15 cellular contexts compared by ENCODE assay signal in the genomic region with DNA sequence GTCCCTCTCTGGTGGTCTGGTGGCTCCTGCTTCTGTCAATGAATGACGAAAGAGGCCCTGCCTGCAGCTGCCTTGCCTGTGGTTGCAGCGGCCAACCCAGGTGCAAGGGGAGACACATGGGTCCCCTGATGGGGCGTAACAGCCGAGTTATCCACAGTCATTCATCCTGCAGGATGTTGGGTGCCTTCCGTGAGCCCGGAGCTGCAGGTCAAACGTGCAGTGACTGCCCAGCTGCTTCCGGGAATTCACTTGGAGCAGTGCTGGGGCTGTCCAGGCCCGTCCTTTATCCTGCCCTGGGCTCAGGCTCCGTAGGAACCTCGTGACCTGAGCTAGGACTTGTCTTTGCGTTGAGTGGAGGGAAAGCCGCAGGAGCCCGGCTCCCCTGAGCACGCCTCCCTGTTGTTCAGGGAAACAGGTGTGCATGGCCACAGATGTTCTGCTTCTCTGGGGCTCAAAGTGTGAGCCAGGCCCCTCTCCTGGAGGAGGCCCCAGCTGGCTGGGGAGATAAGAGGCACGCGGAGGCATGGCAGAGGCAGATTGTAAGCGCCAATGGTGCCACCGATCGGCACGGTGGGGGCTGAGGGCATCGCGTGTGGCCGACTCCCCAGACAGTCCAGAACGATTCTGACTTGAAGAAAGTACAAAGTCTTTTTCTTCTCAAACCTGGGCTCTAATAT.
A peak's percentile ranks its signal among the peaks of the same experiment; 100 is the strongest.
DNase-seq lines count a peak whose midpoint lies in the region; ATAC-seq, FAIRE-seq and TF ChIP-seq lines count a peak whose summit lies in the region.
"Had no signal": no experiment of that assay in that cellular context is flagged by ENCODE, and none has a peak within 500 bp of the region (broad histone marks: within the 10 kb centered on the region; RNA-seq: fewer than 3 reads in every experiment).

No MANE protein-coding gene starts in this region.

- CTCF ChIA-PET in HepG2 (lab: Yijun Ruan, JAX; ENCODE audit: low intra/inter-chr PET ratio, low total read pairs) = no interaction called here

- H3K27ac ChIP-seq in liver (ENCODE audit: low read depth in 1 of 2, low read length in 2 of 2) = no peak overlapping the region
- no peak overlapping the region for H3K27ac ChIP-seq in HepG2 (ENCODE audit: extremely low read length, insufficient read depth, low read length)
- H3K27ac ChIP-seq in adrenal gland = no peak overlapping the region
- no peak overlapping the region for H3K27ac ChIP-seq in kidney (ENCODE audit: low read depth in 2 of 2, low read length in 2 of 2)
- H3K27ac ChIP-seq in gastrocnemius medialis = no peak overlapping the region

- no peaks in the 10 kb centered on the region for H3K79me2 ChIP-seq in HepG2 (ENCODE audit: insufficient read depth, low read length)

- H3K9me3 ChIP-seq in liver (ENCODE audit: control insufficient read depth in 4 of 4, low read length in 3 of 4) = no peaks in the 10 kb centered on the region
- peaks cover 7% of the 10 kb centered on the region; the same call in 1 of the 2 replicates for H3K9me3 ChIP-seq in HepG2 (ENCODE audit: low read length)
- no peaks in the 10 kb centered on the region for H3K9me3 ChIP-seq in adrenal gland (replicated peaks in 1 of 3)
- no peaks in the 10 kb centered on the region for H3K9me3 ChIP-seq in kidney (ENCODE audit: control insufficient read depth in 1 of 2, low read length in 2 of 2)
- no peaks in the 10 kb centered on the region for H3K9me3 ChIP-seq in gastrocnemius medialis

- H3K27me3 ChIP-seq in liver (ENCODE audit: control insufficient read depth in 4 of 4, insufficient read depth in 4 of 4, low read length in 3 of 4) = no peaks in the 10 kb centered on the region
- peaks cover 3 to 48% of the 10 kb centered on the region in 2 experiments for H3K27me3 ChIP-seq in HepG2 (ENCODE audit: control insufficient read depth in 1 of 2, insufficient read depth in 2 of 2, low read length in 2 of 2)
- H3K27me3 ChIP-seq in adrenal gland = no peaks in the 10 kb centered on the region
- H3K27me3 ChIP-seq in gastrocnemius medialis = peaks cover 0 to 2% (median 0%) of the 10 kb centered on the region in 3 donors

- H3K4me2 ChIP-seq in HepG2 (ENCODE audit: low read depth, low read length) = no peak overlapping the region

- TF ChIP-seq CTCF in liver (IDR thresholded peaks at IDR 0.05; ENCODE audit: low read depth, low read length, missing input control) (no peak), HepG2 (CRISPR knock-in tag; IDR thresholded peaks at IDR 0.05) (no peak), adrenal gland (IDR thresholded peaks at IDR 0.05) (no peak), kidney (IDR thresholded peaks at IDR 0.05; ENCODE audit: borderline replicate concordance, extremely low read depth, insufficient read depth) (no peak), gastrocnemius medialis (IDR thresholded peaks at IDR 0.05 in 4 of 5, conservative IDR thresholded peaks at IDR 0.05 in 1 of 5) (no peak)

- WGBS in liver = 82% methylated on average over 25 of the region's 25 CpGs
- WGBS in HepG2 (ENCODE audit: low lambda C conversion rate) = 34% methylated on average over 8 of the region's 25 CpGs
- WGBS in adrenal gland, 4 donors = 58 to 73% (median 70%) methylated on average over 18 to 25 of the region's 25 CpGs

- BruUV-seq in HepG2 (replicated peaks; lab: Mats Ljungman, UMichigan) = no TSS peak

- TF ChIP-seq POLR2A in HepG2 (IDR thresholded peaks at IDR 0.05; ENCODE audit: insufficient read depth in 1 of 2, low read depth in 2 of 2, low read length in 2 of 2) (no peak), adrenal gland (IDR thresholded peaks at IDR 0.05) (no peak), gastrocnemius medialis (IDR thresholded peaks at IDR 0.05) (no peak)

- POLR2A ChIA-PET in HepG2 (lab: Yijun Ruan, JAX) = no interaction called here

- H3K4me3 ChIP-seq in liver (ENCODE audit: low read depth in 1 of 3, low read length in 3 of 3) (no peak overlapping the region), HepG2 (replicated peaks in 1 of 3; ENCODE audit: insufficient read depth in 1 of 3, low read depth in 2 of 3, low read length in 3 of 3) (no peak overlapping the region), adrenal gland (no peak overlapping the region), kidney (ENCODE audit: low read length in 2 of 2) (no peak overlapping the region), gastrocnemius medialis (no peak overlapping the region)

- peaks cover 3% of the 10 kb centered on the region; the same call in 1 of the 2 replicates for H4K20me1 ChIP-seq in HepG2 (ENCODE audit: insufficient read depth, low read length)

- no peak for DNase-seq in HepG2 (ENCODE audit: low spot score)
- DNase-seq in adrenal gland = peak in 5 of 7 donors; percentile 10 to 61 (median 36)
- peak; percentile 52 for DNase-seq in kidney
- DNase-seq in NCI-H526 treated with DMSO at 0.1 percent for 48 hours (lab: John Stamatoyannopoulos, UW) = no peak
- no peak for DNase-seq in gastrocnemius medialis
- no peak for DNase-seq in NCI-H2196 (lab: John Stamatoyannopoulos, UW; ENCODE audit: unreplicated experiment)
- DNase-seq: EL, GOT3, KG1, NCI-H1436, NCI-H2081, NCI-H345, NCI-H82, PC-3 had no signal

- no peak overlapping the region for H3K9ac ChIP-seq in liver (ENCODE audit: low read depth in 1 of 2, low read length in 2 of 2)
- H3K9ac ChIP-seq in HepG2 (ENCODE audit: insufficient read depth, low read depth, low read length) = no peak overlapping the region
- no peak overlapping the region for H3K9ac ChIP-seq in kidney (ENCODE audit: low read length in 2 of 2)

- no peak for FAIRE-seq in HepG2 (lab: Jason Lieb, UNC)
- FAIRE-seq in kidney (lab: Jason Lieb, UNC) = no peak

- no peak for TF ChIP-seq EP300 in HepG2 (IDR thresholded peaks at IDR 0.05; ENCODE audit: low read depth in 2 of 2, low read length in 2 of 2)
- TF ChIP-seq EP300 in HepG2 (CRISPR knock-in tag; IDR thresholded peaks at IDR 0.05; ENCODE audit: borderline replicate concordance) = no peak

- no peak overlapping the region for H2AFZ ChIP-seq in HepG2 (ENCODE audit: low read length)

- H3K4me1 ChIP-seq in liver (ENCODE audit: control insufficient read depth in 4 of 4, insufficient read depth in 4 of 4, low read length in 3 of 4) (peaks cover 2 to 18% (median 16%) of the 10 kb centered on the region in 4 donors), HepG2 (ENCODE audit: insufficient read depth, low read length) (no peaks in the 10 kb centered on the region), adrenal gland (replicated peaks in 1 of 2) (no peaks in the 10 kb centered on the region), kidney (ENCODE audit: control insufficient read depth in 1 of 2, insufficient read depth in 1 of 2, low read depth in 1 of 2, low read length in 2 of 2) (no peaks in the 10 kb centered on the region), gastrocnemius medialis (no peaks in the 10 kb centered on the region)

- in situ Hi-C loops in HepG2 (cut with HindIII; ENCODE audit: extremely low pct_ligation_motif_present, low pct_unique_long_range_greater_than_20kb) (no loop called here), gastrocnemius medialis (cut with MboI; ENCODE audit: low sequenced_read_pairs in 4 of 4) (no loop called here)

- TF ChIP-seq RAD21 in liver (IDR thresholded peaks at IDR 0.05) (no peak), HepG2 (CRISPR knock-in tag; IDR thresholded peaks at IDR 0.05) (no peak)

- intact Hi-C loops in HepG2 (cut with micrococcal nuclease; ENCODE audit: unreplicated experiment) = no loop called here
- intact Hi-C loops in adrenal gland (cut with DNase I) = no loop called here
- intact Hi-C loops in kidney (cut with DNase I) = no loop called here
- intact Hi-C loops in gastrocnemius medialis (cut with DNase I; ENCODE audit: low total_unique reads) = no loop called here

- H3K36me3 ChIP-seq in liver (ENCODE audit: control insufficient read depth in 4 of 4, insufficient read depth in 3 of 4, low read depth in 1 of 4, low read length in 3 of 4) = no peaks in the 10 kb centered on the region
- H3K36me3 ChIP-seq in HepG2 (replicated peaks in 1 of 2; ENCODE audit: control insufficient read depth in 1 of 2, insufficient read depth in 2 of 2, low read length in 2 of 2) = no peaks in the 10 kb centered on the region
- no peaks in the 10 kb centered on the region for H3K36me3 ChIP-seq in adrenal gland (replicated peaks in 1 of 2)
- H3K36me3 ChIP-seq in kidney (ENCODE audit: control insufficient read depth in 1 of 2, insufficient read depth in 2 of 2, low read length in 2 of 2) = no peaks in the 10 kb centered on the region
- no peaks in the 10 kb centered on the region for H3K36me3 ChIP-seq in gastrocnemius medialis

- ATAC-seq in HepG2 (no peak), gastrocnemius medialis (no peak)
- ATAC-seq: PC-3 had no signal

TF ChIP-seq in liver, 16 proteins besides CTCF, POLR2A, EP300 and RAD21:
- no peak for TF ChIP-seq EGR1 (IDR thresholded peaks at IDR 0.05; ENCODE audit: low read depth in 2 of 2)
- TF ChIP-seq NR2F2 (IDR thresholded peaks at IDR 0.05) = peak; percentile 63

TF ChIP-seq in HepG2, 621 proteins besides CTCF, POLR2A, EP300 and RAD21 (continues in another document):
- TF ChIP-seq, protein P1, sequence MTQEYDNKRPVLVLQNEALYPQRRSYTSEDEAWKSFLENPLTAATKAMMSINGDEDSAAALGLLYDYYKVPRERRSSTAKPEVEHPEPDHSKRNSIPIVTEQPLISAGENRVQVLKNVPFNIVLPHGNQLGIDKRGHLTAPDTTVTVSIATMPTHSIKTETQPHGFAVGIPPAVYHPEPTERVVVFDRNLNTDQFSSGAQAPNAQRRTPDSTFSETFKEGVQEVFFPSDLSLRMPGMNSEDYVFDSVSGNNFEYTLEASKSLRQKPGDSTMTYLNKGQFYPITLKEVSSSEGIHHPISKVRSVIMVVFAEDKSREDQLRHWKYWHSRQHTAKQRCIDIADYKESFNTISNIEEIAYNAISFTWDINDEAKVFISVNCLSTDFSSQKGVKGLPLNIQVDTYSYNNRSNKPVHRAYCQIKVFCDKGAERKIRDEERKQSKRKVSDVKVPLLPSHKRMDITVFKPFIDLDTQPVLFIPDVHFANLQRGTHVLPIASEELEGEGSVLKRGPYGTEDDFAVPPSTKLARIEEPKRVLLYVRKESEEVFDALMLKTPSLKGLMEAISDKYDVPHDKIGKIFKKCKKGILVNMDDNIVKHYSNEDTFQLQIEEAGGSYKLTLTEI (CRISPR knock-in tag; conservative IDR thresholded peaks at IDR 0.05) = no peak
- TF ChIP-seq MAFF (IDR thresholded peaks at IDR 0.05; ENCODE audit: low read depth, low read length) = no peak
- no peak for TF ChIP-seq NFE2L2 (IDR thresholded peaks at IDR 0.05; ENCODE audit: low read length)
- no peak for TF ChIP-seq ZNF331 (CRISPR knock-in tag; IDR thresholded peaks at IDR 0.05)
- no peak for TF ChIP-seq KLF6 (CRISPR knock-in tag; IDR thresholded peaks at IDR 0.05)

Comparison
In these comparisons a context has a peak if more than half of its experiments do, and no peak if none do; other contexts are left out.
1. DNase-seq: peak in adrenal gland (5 of 7) and kidney (single experiment); none in HepG2 (single experiment), NCI-H526 treated with DMSO at 0.1 percent for 48 hours (single experiment), gastrocnemius medialis (0 of 2) and NCI-H2196 (single experiment).